In the genomic region with DNA sequence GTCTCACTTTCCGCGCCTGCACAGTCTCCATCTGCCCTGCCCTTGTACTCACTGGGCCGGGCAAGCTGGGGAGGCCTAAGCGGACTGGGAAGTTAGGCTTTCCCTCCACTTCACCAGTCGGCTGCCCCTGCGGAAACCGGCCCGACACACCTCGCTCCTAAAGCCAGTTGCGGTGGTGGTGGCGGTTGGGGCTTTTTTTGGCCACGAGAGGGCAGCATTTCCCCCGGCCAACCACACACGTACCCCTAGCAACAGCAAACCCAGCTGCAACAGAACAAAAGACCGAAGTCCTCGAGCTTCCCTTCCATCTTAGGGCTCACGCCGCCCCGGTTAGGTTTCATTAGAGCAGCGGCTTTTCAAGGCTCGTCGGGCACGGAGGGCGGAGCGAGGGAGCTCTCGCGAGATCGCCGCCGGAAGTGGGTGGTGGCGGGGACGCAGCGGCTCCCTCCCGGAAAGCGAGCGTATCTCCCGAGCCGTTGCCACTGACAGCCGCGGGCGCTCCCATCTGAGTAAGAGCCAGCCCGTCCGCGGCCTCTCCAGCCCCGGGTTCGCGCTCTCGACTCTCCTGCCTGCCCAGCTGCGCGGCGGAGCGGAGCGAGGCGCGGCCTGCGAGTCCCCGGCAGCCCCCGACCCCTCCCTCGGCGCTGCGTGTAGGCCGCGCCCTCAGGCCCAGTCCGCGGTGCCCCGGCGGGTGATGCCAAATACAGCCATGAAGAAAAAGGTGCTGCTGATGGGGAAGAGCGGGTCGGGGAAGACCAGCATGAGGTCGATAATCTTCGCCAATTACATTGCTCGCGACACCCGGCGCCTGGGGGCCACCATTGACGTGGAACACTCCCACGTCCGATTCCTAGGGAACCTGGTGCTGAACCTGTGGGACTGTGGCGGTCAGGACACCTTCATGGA, we compare ENCODE assay signal across 8 cellular contexts. TPM values are rescaled to one million over a fixed set of nuclear protein-coding genes. Genes with fewer than 3 reads are reported as not detected.
DNase-seq lines count a peak whose midpoint lies in the region; ATAC-seq and TF ChIP-seq lines count a peak whose summit lies in the region.

TSS of gene RRAGA (plus strand) at position 462 of the 906 bp plus-strand sequence. CDS start at position 695, 233 bp downstream.

- ATAC-seq in stimulated activated naive CD8-positive, alpha-beta T cell treated with anti-CD3 and anti-CD28 coated beads, Interleukin-15, amount 100 ng/mL, for 72 hours, result peak; percentile 92

- H3K79me2 ChIP-seq in Loucy (ENCODE audit: insufficient read depth, low read length), result peaks cover 31% of the 10 kb centered on the region

- peaks cover 38% of the 10 kb centered on the region for H3K4me1 Mint-ChIP-seq in nephron progenitor cell
- H3K4me1 Mint-ChIP-seq in stimulated activated naive CD8-positive, alpha-beta T cell treated with anti-CD3 and anti-CD28 coated beads, Interleukin-15, amount 100 ng/mL, for 72 hours, result peaks cover 34% of the 10 kb centered on the region

- H3K9me2 ChIP-seq in Loucy (replicated peaks; ENCODE audit: low read depth, low read length), result no peaks in the 10 kb centered on the region

- no peaks in the 10 kb centered on the region; the same call in 1 of the 2 replicates for H3F3A ChIP-seq in Loucy (ENCODE audit: low read depth)

- peaks cover 7% of the 10 kb centered on the region for H4K20me1 ChIP-seq in Loucy (ENCODE audit: insufficient read depth, low read length, poor library complexity, severe bottlenecking)

- H3K4me3 Mint-ChIP-seq in nephron progenitor cell, result peak within 1 kb of the TSS; percentile 95
- H3K4me3 Mint-ChIP-seq in stimulated activated naive CD8-positive, alpha-beta T cell treated with anti-CD3 and anti-CD28 coated beads, Interleukin-15, amount 100 ng/mL, for 72 hours, result peak within 1 kb of the TSS; percentile 87 to 95

- H3K27ac Mint-ChIP-seq in nephron progenitor cell, result peak within 1 kb of the TSS; percentile 99
- peak within 1 kb of the TSS; percentile 97 for H3K27ac Mint-ChIP-seq in stimulated activated naive CD8-positive, alpha-beta T cell treated with anti-CD3 and anti-CD28 coated beads, Interleukin-15, amount 100 ng/mL, for 72 hours

- TF ChIP-seq CTCF in Loucy (conservative IDR thresholded peaks at IDR 0.05; ENCODE audit: low read length) (peak; percentile 81), fibroblast of the aortic adventitia (IDR thresholded peaks at IDR 0.05; ENCODE audit: insufficient read depth, low read length) (peak; percentile 85), nephron progenitor cell (IDR thresholded peaks at IDR 0.05) (peak; percentile 83)

- peak within 1 kb of the TSS; percentile 76 for H3K4me2 ChIP-seq in Loucy (ENCODE audit: low read depth, low read length, poor library complexity, severe bottlenecking)

- H3K4me1 ChIP-seq in Loucy (ENCODE audit: insufficient read depth, low read length, poor library complexity, severe bottlenecking), result peaks cover 5% of the 10 kb centered on the region

- no peaks in the 10 kb centered on the region for H3K9me3 ChIP-seq in Loucy (ENCODE audit: insufficient read depth, low read depth, low read length)

- H3K9ac ChIP-seq in Loucy (ENCODE audit: low read depth, low read length, poor library complexity, severe bottlenecking), result peak within 1 kb of the TSS; percentile 84

- TF ChIP-seq POLR2A in Raji (IDR thresholded peaks at IDR 0.05; ENCODE audit: insufficient read depth, low read depth, low read length), result peak; percentile 81

- H3K4me3 ChIP-seq in H7 (ENCODE audit: insufficient read depth, low read depth, low read length) (peak within 1 kb of the TSS; percentile 91), Loucy (ENCODE audit: low read length, poor library complexity, severe bottlenecking) (peak within 1 kb of the TSS; percentile 78), fibroblast of the aortic adventitia (ENCODE audit: low read depth, low read length) (peak within 1 kb of the TSS; percentile 95)

- H3K36me3 Mint-ChIP-seq in nephron progenitor cell (ENCODE audit: low read depth), result peaks cover 12% of the 10 kb centered on the region

- peak; percentile 91 for DNase-seq in G401 (ENCODE audit: low spot score)
- peak; percentile 96 for DNase-seq in H7
- peak; percentile 91 for DNase-seq in activated T-helper 9 cell treated with anti-CD3 and anti-CD28 coated beads, Interleukin-2, amount 50 U/mL, for 16 hours (ENCODE audit: low read depth)
- DNase-seq in fibroblast of the aortic adventitia (ENCODE audit: low read depth), result peak; percentile 96
- DNase-seq in nephron progenitor cell, result peak; percentile 95
- peak; percentile 96 for DNase-seq in stimulated activated naive CD8-positive, alpha-beta T cell treated with anti-CD3 and anti-CD28 coated beads, Interleukin-15, amount 100 ng/mL, for 72 hours

- in situ Hi-C loops in G401 (cut with HindIII; ENCODE audit: low sequenced_read_pairs), result no loop called here

- peaks cover 4% of the 10 kb centered on the region for H3K27me3 Mint-ChIP-seq in nephron progenitor cell (ENCODE audit: low read depth, poor library complexity)
- H3K27me3 Mint-ChIP-seq in stimulated activated naive CD8-positive, alpha-beta T cell treated with anti-CD3 and anti-CD28 coated beads, Interleukin-15, amount 100 ng/mL, for 72 hours, result no peaks in the 10 kb centered on the region

- H3K27me3 ChIP-seq in H7 (ENCODE audit: control insufficient read depth, insufficient read depth, low read length) (no peaks in the 10 kb centered on the region), Loucy (ENCODE audit: insufficient read depth, low read length, poor library complexity, severe bottlenecking) (no peaks in the 10 kb centered on the region)

- H2AFZ ChIP-seq in Loucy (ENCODE audit: low read length), result peak within 1 kb of the TSS; percentile 86

- H3K36me3 ChIP-seq in H7 (replicated peaks; ENCODE audit: control insufficient read depth, insufficient read depth, low read length) (no peaks in the 10 kb centered on the region), Loucy (ENCODE audit: insufficient read depth, low read length) (no peaks in the 10 kb centered on the region)

- peaks cover 6% of the 10 kb centered on the region for H3K9me3 Mint-ChIP-seq in nephron progenitor cell
- no peaks in the 10 kb centered on the region for H3K9me3 Mint-ChIP-seq in stimulated activated naive CD8-positive, alpha-beta T cell treated with anti-CD3 and anti-CD28 coated beads, Interleukin-15, amount 100 ng/mL, for 72 hours

RNA-seq across cellular contexts. Expression of gene RRAGA, which starts in this region (rescaled TPM):
- total RNA-seq in G401 (2014; rRNA removed; shearing (Covaris generic)), result 33.0 and 44.3 TPM in 2 replicates
- total RNA-seq in H7 (2014; rRNA removed; shearing (Covaris generic)), result 23.8 and 28.2 TPM in 2 replicates
- total RNA-seq in fibroblast of the aortic adventitia (ENCODE audit: low replicate concordance), result 48.9 and 62.5 TPM in 2 replicates

Comparison
In these comparisons a context has a peak if more than half of its experiments do, and no peak if none do; other contexts are left out.
1. Peak in every context shown above with its lines: DNase-seq, ATAC-seq and H3K4me3 ChIP-seq.